14 cellular contexts compared by ENCODE assay signal in genomic region chr12:123591702-123592481, GRCh38. TPM values are rescaled to one million over a fixed set of nuclear protein-coding genes. Genes with fewer than 3 reads are reported as not detected.
A peak's percentile ranks its signal among the peaks of the same experiment; 100 is the strongest.
DNase-seq lines count a peak whose midpoint lies in the region; ATAC-seq and TF ChIP-seq lines count a peak whose summit lies in the region.
"Had no signal": no experiment of that assay in that cellular context is flagged by ENCODE, and none has a peak within 500 bp of the region (broad histone marks: within the 10 kb centered on the region; RNA-seq: fewer than 3 reads in every experiment).

No MANE protein-coding gene starts in this region.

- in situ Hi-C loops in mammary epithelial cell (cut with MboI; ENCODE audit: low sequenced_read_pairs in 2 of 2) = no loop called here
- in situ Hi-C loops in ACHN (cut with HindIII; ENCODE audit: low pct_ligation_motif_present, low pct_unique_long_range_greater_than_20kb, low sequenced_read_pairs) = no loop called here

- no peaks in the 10 kb centered on the region for H4K20me1 ChIP-seq in mammary epithelial cell (ENCODE audit: insufficient read depth, low read length)

- H3K4me1 Mint-ChIP-seq in MCF 10A (ENCODE audit: insufficient read depth, unreplicated experiment) = peaks cover 6% of the 10 kb centered on the region
- H3K4me1 Mint-ChIP-seq in activated T-helper 17 cell treated with anti-CD3 and anti-CD28 coated beads, Interleukin-2, amount 50 U/mL, for 72 hours = peaks cover 17% of the 10 kb centered on the region
- H3K4me1 Mint-ChIP-seq in stimulated activated naive B cell treated with anti-CD40 and anti-IgM and Interleukin-4, amounts not matched to agents 10 μg/mL and 1 μg/mL and 100 μg/mL, for 72 hours = peaks cover 10 to 38% of the 10 kb centered on the region in 2 donors

- dilution Hi-C loops in mammary epithelial cell (cut with HindIII; ENCODE audit: low sequenced_read_pairs) = loop anchor here (5.0 kb wide), 1 partner anchor 70 kb away; no protein-coding TSS in a partner anchor

- BruUV-seq in MCF 10A (replicated peaks; lab: Mats Ljungman, UMichigan) (no TSS peak), mammary epithelial cell (replicated peaks; lab: Mats Ljungman, UMichigan) (no TSS peak)

- no peak overlapping the region for H3K9ac ChIP-seq in mammary epithelial cell (ENCODE audit: insufficient read depth, low read length)

- H3K9me3 Mint-ChIP-seq in MCF 10A (ENCODE audit: unreplicated experiment) = no peaks in the 10 kb centered on the region
- H3K9me3 Mint-ChIP-seq in activated T-helper 17 cell treated with anti-CD3 and anti-CD28 coated beads, Interleukin-2, amount 50 U/mL, for 72 hours = no peaks in the 10 kb centered on the region
- no peaks in the 10 kb centered on the region for H3K9me3 Mint-ChIP-seq in stimulated activated naive B cell treated with anti-CD40 and anti-IgM and Interleukin-4, amounts not matched to agents 10 μg/mL and 1 μg/mL and 100 μg/mL, for 72 hours

- H3K4me3 Mint-ChIP-seq in MCF 10A (ENCODE audit: unreplicated experiment) = no peak overlapping the region
- no peak overlapping the region for H3K4me3 Mint-ChIP-seq in activated T-helper 17 cell treated with anti-CD3 and anti-CD28 coated beads, Interleukin-2, amount 50 U/mL, for 72 hours
- no peak overlapping the region for H3K4me3 Mint-ChIP-seq in stimulated activated naive B cell treated with anti-CD40 and anti-IgM and Interleukin-4, amounts not matched to agents 10 μg/mL and 1 μg/mL and 100 μg/mL, for 72 hours
- H3K4me3 Mint-ChIP-seq: B cell had no signal

- H3K27ac ChIP-seq in mammary epithelial cell (ENCODE audit: insufficient read depth, low read depth, low read length) = no peak overlapping the region
- H3K27ac ChIP-seq: prostate gland had no signal

- H3K9me3 ChIP-seq in mammary epithelial cell (replicated peaks; ENCODE audit: insufficient read depth, low read length) = no peaks in the 10 kb centered on the region
- H3K9me3 ChIP-seq: mucosa of descending colon, prostate gland had no signal

- intact Hi-C loops in MCF 10A (cut with micrococcal nuclease) = no loop called here
- intact Hi-C loops in mammary epithelial cell (cut with micrococcal nuclease) = no loop called here

- TF ChIP-seq CTCF in MCF 10A (IDR thresholded peaks at IDR 0.05; ENCODE audit: unreplicated experiment) = no peak
- no peak for TF ChIP-seq CTCF in mammary epithelial cell (conservative IDR thresholded peaks at IDR 0.05 in 1 of 2, IDR thresholded peaks at IDR 0.05 in 1 of 2; ENCODE audit: extremely low read depth in 1 of 2, insufficient read depth in 1 of 2, low read depth in 1 of 2, low read length in 2 of 2)

- 79% methylated on average over 8 of the region's 8 CpGs for WGBS in mammary epithelial cell (ENCODE audit: low coverage, missing lambda C conversion rate)

- no peaks in the 10 kb centered on the region for H3K27me3 Mint-ChIP-seq in MCF 10A (ENCODE audit: insufficient read depth, unreplicated experiment)
- H3K27me3 Mint-ChIP-seq in activated T-helper 17 cell treated with anti-CD3 and anti-CD28 coated beads, Interleukin-2, amount 50 U/mL, for 72 hours = no peaks in the 10 kb centered on the region
- H3K27me3 Mint-ChIP-seq in stimulated activated naive B cell treated with anti-CD40 and anti-IgM and Interleukin-4, amounts not matched to agents 10 μg/mL and 1 μg/mL and 100 μg/mL, for 72 hours = no peaks in the 10 kb centered on the region
- H3K27me3 Mint-ChIP-seq: B cell had no signal

- DNase-seq in MCF 10A (ENCODE audit: unreplicated experiment) (no peak), mammary epithelial cell (no peak), hepatic stellate cell (ENCODE audit: low spot score) (peak; percentile 22), ACHN (no peak), NCI-H128 (lab: John Stamatoyannopoulos, UW; ENCODE audit: unreplicated experiment) (no peak), NCI-H524 treated with DMSO at 0.1 percent for 48 hours (lab: John Stamatoyannopoulos, UW) (no peak)
- DNase-seq in stimulated activated naive B cell treated with anti-CD40 and anti-IgM and Interleukin-4, amounts not matched to agents 10 μg/mL and 1 μg/mL and 100 μg/mL, for 72 hours = no peak
- DNase-seq: amygdala, mucosa of descending colon, NCI-H1417 treated with DMSO at 0.1 percent for 48 hours, Right ventricle myocardium superior had no signal

- no peak for ATAC-seq in activated T-helper 17 cell treated with anti-CD3 and anti-CD28 coated beads, Interleukin-2, amount 50 U/mL, for 72 hours (replicated peaks)
- no peak for ATAC-seq in stimulated activated naive B cell treated with anti-CD40 and anti-IgM and Interleukin-4, amounts not matched to agents 10 μg/mL and 1 μg/mL and 100 μg/mL, for 72 hours (replicated peaks)
- ATAC-seq: mucosa of descending colon had no signal

- peaks cover 100% of the 10 kb centered on the region for H3K36me3 Mint-ChIP-seq in MCF 10A (ENCODE audit: insufficient read depth, unreplicated experiment)
- peaks cover 97% of the 10 kb centered on the region for H3K36me3 Mint-ChIP-seq in activated T-helper 17 cell treated with anti-CD3 and anti-CD28 coated beads, Interleukin-2, amount 50 U/mL, for 72 hours (ENCODE audit: low read depth)
- peaks cover 22 to 25% of the 10 kb centered on the region in 2 donors for H3K36me3 Mint-ChIP-seq in stimulated activated naive B cell treated with anti-CD40 and anti-IgM and Interleukin-4, amounts not matched to agents 10 μg/mL and 1 μg/mL and 100 μg/mL, for 72 hours

- H3K27ac Mint-ChIP-seq in MCF 10A (ENCODE audit: low read depth, unreplicated experiment) = peak overlapping the region; percentile 59
- peak overlapping the region; percentile 82 for H3K27ac Mint-ChIP-seq in activated T-helper 17 cell treated with anti-CD3 and anti-CD28 coated beads, Interleukin-2, amount 50 U/mL, for 72 hours
- H3K27ac Mint-ChIP-seq in stimulated activated naive B cell treated with anti-CD40 and anti-IgM and Interleukin-4, amounts not matched to agents 10 μg/mL and 1 μg/mL and 100 μg/mL, for 72 hours = peak overlapping the region; percentile 14
- H3K27ac Mint-ChIP-seq: B cell had no signal

- CTCF ChIA-PET in MCF 10A (lab: Yijun Ruan, JAX) (interaction anchor here (0.6 kb wide), 1 partner anchor 19 kb away, joined by 3 read pairs; no protein-coding TSS in a partner anchor), mammary epithelial cell (lab: Charles Lee; ENCODE audit: low non-redundant PET) (no interaction called here)

- no peaks in the 10 kb centered on the region for H3K4me1 ChIP-seq in mammary epithelial cell (ENCODE audit: insufficient read depth, low read length)
- H3K4me1 ChIP-seq: prostate gland had no signal

- no peak overlapping the region for H3K4me2 ChIP-seq in mammary epithelial cell (ENCODE audit: insufficient read depth, low read depth, low read length)

- peaks cover 91% of the 10 kb centered on the region for H3K79me2 ChIP-seq in mammary epithelial cell (ENCODE audit: insufficient read depth, low read length)

- H3K36me3 ChIP-seq in mammary epithelial cell (ENCODE audit: insufficient read depth, low read length) = peaks cover 55% of the 10 kb centered on the region

- H2AFZ ChIP-seq in mammary epithelial cell (ENCODE audit: low read depth, low read length) = no peak overlapping the region

- no peak overlapping the region for H3K4me3 ChIP-seq in mammary epithelial cell (replicated peaks in 1 of 3; ENCODE audit: insufficient read depth in 1 of 3, low read depth in 2 of 3, low read length in 3 of 3)
- H3K4me3 ChIP-seq: mucosa of descending colon, prostate gland had no signal

- no peaks in the 10 kb centered on the region for H3K27me3 ChIP-seq in mammary epithelial cell (ENCODE audit: insufficient read depth, low read length)

- POLR2A ChIA-PET in MCF 10A (lab: Yijun Ruan, JAX) = interaction anchor here (6.2 kb wide), 1 partner anchor 10 kb away, joined by 36 read pairs; the partner anchor contains the start of gene DDX55

RNA-seq across cellular contexts. Expression of gene TMED2, which starts 7.5 kb away (rescaled TPM):
- total RNA-seq in MCF 10A (2022) = 302 and 327 TPM in 2 replicates
- total RNA-seq in mammary epithelial cell = 100 to 1,000 TPM; 276 to 316 TPM
- 136 TPM for polyA plus RNA-seq in mammary epithelial cell
- 83.8 TPM for polyA minus RNA-seq in mammary epithelial cell
- 100 to 1,000 TPM; 107 to 177 TPM for total RNA-seq in activated T-helper 17 cell treated with anti-CD3 and anti-CD28 coated beads, Interleukin-2, amount 50 U/mL, for 72 hours

RNA-seq across cellular contexts. Expression of gene DDX55, which starts 10.0 kb away (rescaled TPM):
- total RNA-seq in MCF 10A (2022) (28.4 and 30.5 TPM in 2 replicates), mammary epithelial cell (10 to 100 TPM; 19.5 to 25.8 TPM)
- 21.6 TPM for polyA plus RNA-seq in mammary epithelial cell
- polyA minus RNA-seq in mammary epithelial cell = 16.5 TPM
- total RNA-seq in activated T-helper 17 cell treated with anti-CD3 and anti-CD28 coated beads, Interleukin-2, amount 50 U/mL, for 72 hours = 10 to 100 TPM; 28.8 to 51.6 TPM

RNA-seq across cellular contexts. Expression of gene EIF2B1, which starts 41.6 kb away (rescaled TPM):
- total RNA-seq in MCF 10A (2022) (38.9 and 47.3 TPM in 2 replicates), mammary epithelial cell (10 to 100 TPM; 32.0 to 42.5 TPM)
- polyA plus RNA-seq in mammary epithelial cell = 29.6 TPM
- 11.9 TPM for polyA minus RNA-seq in mammary epithelial cell
- 10 to 100 TPM; 51.6 to 91.4 TPM for total RNA-seq in activated T-helper 17 cell treated with anti-CD3 and anti-CD28 coated beads, Interleukin-2, amount 50 U/mL, for 72 hours

RNA-seq across cellular contexts. Expression of gene GTF2H3, which starts 41.7 kb away (rescaled TPM):
- total RNA-seq in MCF 10A (2022) = 76.9 and 85.0 TPM in 2 replicates
- total RNA-seq in mammary epithelial cell = 10 to 100 TPM; 58.7 to 64.9 TPM
- 46.4 TPM for polyA plus RNA-seq in mammary epithelial cell
- 38.3 TPM for polyA minus RNA-seq in mammary epithelial cell
- total RNA-seq in activated T-helper 17 cell treated with anti-CD3 and anti-CD28 coated beads, Interleukin-2, amount 50 U/mL, for 72 hours = 10 to 100 TPM; 38.3 to 67.4 TPM

RNA-seq across cellular contexts. Expression of gene RILPL1, which starts 58.4 kb away (rescaled TPM):
- 21.5 and 22.9 TPM in 2 replicates for total RNA-seq in MCF 10A (2022)
- total RNA-seq in mammary epithelial cell = 10 to 100 TPM; 14.0 to 24.3 TPM
- 13.3 TPM for polyA plus RNA-seq in mammary epithelial cell
- polyA minus RNA-seq in mammary epithelial cell = 17.3 TPM
- 1 to 10 TPM; 3.2 to 3.5 TPM for total RNA-seq in activated T-helper 17 cell treated with anti-CD3 and anti-CD28 coated beads, Interleukin-2, amount 50 U/mL, for 72 hours

Comparison
In these comparisons a context has a peak if more than half of its experiments do, and no peak if none do; other contexts are left out.
1. H3K27ac Mint-ChIP-seq: peak in every context shown above with its lines; median percentile 82 in activated T-helper 17 cell treated with anti-CD3 and anti-CD28 coated beads, Interleukin-2, amount 50 U/mL, for 72 hours; 59 in MCF 10A; 14 in stimulated activated naive B cell treated with anti-CD40 and anti-IgM and Interleukin-4, amounts not matched to agents 10 μg/mL and 1 μg/mL and 100 μg/mL, for 72 hours.